Comparison of ENCODE assay signal across 1 cellular context in the genomic region with DNA sequence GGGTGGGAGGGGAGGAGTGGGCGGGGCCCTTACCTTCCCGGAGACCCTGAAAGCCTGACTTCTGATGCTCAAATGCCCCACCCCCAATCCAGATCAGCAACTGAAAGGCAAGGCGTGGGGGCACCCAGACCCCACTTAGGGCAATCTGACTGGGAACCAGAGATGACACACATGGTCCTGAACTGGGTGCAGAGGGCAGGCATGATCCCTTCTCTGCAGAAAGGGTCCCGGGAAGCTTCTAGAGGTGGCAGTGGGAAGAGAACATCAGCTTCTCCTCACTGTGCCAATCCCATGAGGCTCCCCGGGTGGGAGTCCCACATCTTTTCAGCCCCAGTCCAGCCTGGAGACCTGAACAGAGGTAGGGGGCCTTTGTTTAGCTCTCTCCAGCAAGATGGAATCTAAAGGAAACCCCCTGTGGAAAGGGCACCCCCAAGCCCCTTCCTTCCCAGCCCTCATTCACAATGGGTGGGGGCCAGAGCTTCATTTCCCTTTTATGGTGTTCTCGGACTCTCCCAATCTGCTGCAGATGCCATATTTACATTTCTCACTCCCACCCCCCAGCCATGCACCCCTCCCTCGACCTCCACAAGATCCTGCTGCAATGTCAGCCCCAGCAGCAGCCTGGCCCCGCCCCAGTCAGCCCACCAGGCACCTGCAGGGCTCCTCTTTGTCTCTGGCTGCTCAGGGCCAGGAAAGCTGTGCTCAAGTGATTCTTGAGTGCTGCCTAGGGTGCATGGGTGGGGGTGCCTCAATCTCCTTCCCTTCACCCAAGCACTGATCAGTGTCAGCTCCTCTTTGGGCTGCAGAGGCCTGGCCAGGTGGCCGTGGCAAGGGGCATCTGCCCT.
TF ChIP-seq lines count a peak whose summit lies in the region.

No MANE protein-coding gene starts in this region.

TF ChIP-seq in HEK293, 187 proteins besides CTCF, POLR2A, EP300 and RAD21:
- TF ChIP-seq ZIC2 (tag by site-specific recombination; IDR thresholded peaks at IDR 0.05) (peak; percentile 94), ZBTB6 (tag by site-specific recombination; IDR thresholded peaks at IDR 0.05) (no peak), ZSCAN30 (tag by site-specific recombination; IDR thresholded peaks at IDR 0.05) (no peak), KLF9 (tag by site-specific recombination; IDR thresholded peaks at IDR 0.05; ENCODE audit: low read depth) (no peak), GLIS2 (tag by site-specific recombination; IDR thresholded peaks at IDR 0.05) (0 out of 2 replicates have a peak, but pooled peaks have one; percentile 14)
